In genomic region chr21:36125513-36126121, GRCh38 we compare ENCODE assay signal across 1 cellular context.
TF ChIP-seq lines count a peak whose summit lies in the region.

No MANE protein-coding gene starts in this region.

TF ChIP-seq in HCT116, 20 proteins besides CTCF, POLR2A, EP300 and RAD21 (continued from another document):
- no peak for TF ChIP-seq JUND (IDR thresholded peaks at IDR 0.05)
- no peak for TF ChIP-seq ATF3 (IDR thresholded peaks at IDR 0.05)
- no peak for TF ChIP-seq SP1 (IDR thresholded peaks at IDR 0.05; ENCODE audit: low read depth)
- TF ChIP-seq ZFX (IDR thresholded peaks at IDR 0.05) = no peak
- TF ChIP-seq ZBTB33 (IDR thresholded peaks at IDR 0.05; ENCODE audit: extremely low read depth, insufficient replicate concordance, low read length) = no peak
- TF ChIP-seq YY1 (IDR thresholded peaks at IDR 0.05; ENCODE audit: extremely low read depth, insufficient replicate concordance, low read depth, low read length) = no peak
- TF ChIP-seq TCF7L2 (IDR thresholded peaks at IDR 0.05; ENCODE audit: borderline replicate concordance, extremely low read depth, insufficient read depth, insufficient read length) = no peak
- no peak for TF ChIP-seq ZNF274 (IDR thresholded peaks at IDR 0.05; ENCODE audit: low read depth, low read length)
- no peak for TF ChIP-seq POLR2AphosphoS5 (IDR thresholded peaks at IDR 0.05; ENCODE audit: low read depth, low read length)
- TF ChIP-seq MAX (IDR thresholded peaks at IDR 0.05) = no peak
